ENCODE assay signal across 8 cellular contexts in the genomic region with DNA sequence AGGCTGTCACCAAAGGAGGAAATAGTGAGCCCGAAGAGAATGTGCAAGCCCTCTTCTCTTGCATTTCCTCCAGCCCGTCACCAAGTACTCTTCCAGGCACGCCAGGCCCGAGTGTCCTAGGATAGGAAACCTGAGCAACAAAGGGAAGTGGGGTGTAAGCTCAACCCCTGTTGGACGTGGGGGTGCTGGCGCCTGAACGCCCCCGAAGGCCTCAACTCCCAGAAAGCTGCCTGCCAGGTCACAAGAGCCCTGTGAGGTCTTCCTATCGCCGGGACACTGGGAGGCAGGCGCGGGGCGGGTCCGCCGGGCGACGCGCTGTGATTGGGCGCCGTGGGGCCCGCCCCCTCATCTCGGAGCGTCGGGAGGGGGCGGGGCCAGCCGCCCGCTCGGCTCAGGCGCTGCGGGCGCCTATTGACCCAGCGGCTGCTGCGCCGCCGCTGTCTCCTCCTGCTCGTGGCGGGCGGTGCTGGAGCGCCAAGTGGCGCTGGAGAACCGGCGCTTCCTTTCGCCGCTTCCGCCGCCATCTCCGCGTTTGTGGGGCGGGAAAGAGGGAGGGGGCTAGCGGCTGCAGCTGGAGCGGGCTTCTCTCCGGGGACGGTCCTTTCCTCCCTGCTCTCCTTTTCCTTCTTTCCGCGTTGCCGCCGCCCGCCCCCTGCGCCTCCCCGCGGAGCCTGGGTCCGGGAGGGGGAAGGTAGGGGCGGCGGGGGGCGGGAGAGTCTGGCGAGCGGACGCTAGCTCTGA. TPM values are rescaled to one million over a fixed set of nuclear protein-coding genes. Genes with fewer than 3 reads are reported as not detected.
DNase-seq lines count a peak whose midpoint lies in the region; ATAC-seq and TF ChIP-seq lines count a peak whose summit lies in the region.

No MANE protein-coding gene starts in this region.

- H3K9me2 ChIP-seq in SU-DHL-6 (replicated peaks; ENCODE audit: insufficient read depth, low read length), result no peaks in the 10 kb centered on the region

- H2AFZ ChIP-seq in SU-DHL-6 (ENCODE audit: low read depth, low read length, severe bottlenecking), result peak overlapping the region; percentile 95

- H3K27ac Mint-ChIP-seq in activated naive CD8-positive, alpha-beta T cell treated with anti-CD3 and anti-CD28 coated beads, Interleukin-2, amount 50 U/mL, for 24 hours, result peak overlapping the region; percentile 87

- H3K4me1 ChIP-seq in upper lobe of right lung, result peaks cover 9% of the 10 kb centered on the region

- no peak for TF ChIP-seq CTCF in GM12875 (IDR thresholded peaks at IDR 0.05; ENCODE audit: borderline replicate concordance, insufficient read depth, low read depth, low read length)
- TF ChIP-seq CTCF in SU-DHL-6 (IDR thresholded peaks at IDR 0.05; ENCODE audit: insufficient read depth, low read length, poor library complexity, severe bottlenecking), result no peak
- TF ChIP-seq CTCF in upper lobe of right lung (IDR thresholded peaks at IDR 0.05), result peak; percentile 4

- H3F3A ChIP-seq in SU-DHL-6 (ENCODE audit: insufficient read depth), result no peaks in the 10 kb centered on the region

- no peaks in the 10 kb centered on the region for H3K36me3 ChIP-seq in SU-DHL-6 (ENCODE audit: low read length)
- no peaks in the 10 kb centered on the region for H3K36me3 ChIP-seq in upper lobe of right lung

- no peaks in the 10 kb centered on the region for H3K9me3 Mint-ChIP-seq in activated naive CD8-positive, alpha-beta T cell treated with anti-CD3 and anti-CD28 coated beads, Interleukin-2, amount 50 U/mL, for 24 hours

- H3K27ac ChIP-seq in SU-DHL-6 (ENCODE audit: low read depth, low read length) (peak overlapping the region; percentile 90), upper lobe of right lung (peak overlapping the region; percentile 90)

- intact Hi-C loops in cardiac septum (cut with DNase I) (loop anchor here (2.0 kb wide), 2 partner anchors 278 to 940 kb away; no protein-coding TSS in a partner anchor), posterior cingulate gyrus (cut with DNase I) (loop anchor here (10.0 kb wide), 1 partner anchor 104 kb away; no protein-coding TSS in a partner anchor), upper lobe of right lung (cut with DNase I) (no loop called here)

- peak overlapping the region; percentile 82 for H3K4me2 ChIP-seq in SU-DHL-6 (ENCODE audit: low read depth, low read length, poor library complexity, severe bottlenecking)

- ATAC-seq in HG02642 (IDR thresholded peaks at IDR 0.05; ENCODE audit: poor library complexity, unreplicated experiment) (peak; percentile 83), upper lobe of right lung (peak; percentile 97)
- ATAC-seq in activated naive CD8-positive, alpha-beta T cell treated with anti-CD3 and anti-CD28 coated beads, Interleukin-2, amount 50 U/mL, for 24 hours, result peak; percentile 81

- H3K4me3 ChIP-seq in GM12875 (ENCODE audit: low read depth, low read length), result peak overlapping the region; percentile 90
- H3K4me3 ChIP-seq in SU-DHL-6 (ENCODE audit: insufficient read depth, low read length, poor library complexity, severe bottlenecking), result peak overlapping the region; percentile 84
- peak overlapping the region; percentile 95 for H3K4me3 ChIP-seq in upper lobe of right lung

- DNase-seq in NCI-H1105 (lab: John Stamatoyannopoulos, UW) (peak; percentile 55), cardiac septum (ENCODE audit: low spot score) (peak; percentile 94), posterior cingulate gyrus (peak; percentile 66 to 98 (median 84)), upper lobe of right lung (peak; percentile 95)
- DNase-seq in activated naive CD8-positive, alpha-beta T cell treated with anti-CD3 and anti-CD28 coated beads, Interleukin-2, amount 50 U/mL, for 24 hours, result peak; percentile 79

- H3K9me3 ChIP-seq in SU-DHL-6 (ENCODE audit: insufficient read depth, low read length) (no peaks in the 10 kb centered on the region), upper lobe of right lung (no peaks in the 10 kb centered on the region)

- H3K27me3 Mint-ChIP-seq in activated naive CD8-positive, alpha-beta T cell treated with anti-CD3 and anti-CD28 coated beads, Interleukin-2, amount 50 U/mL, for 24 hours, result no peaks in the 10 kb centered on the region

- peaks cover 29% of the 10 kb centered on the region; the same call in 1 of the 2 replicates for H3K79me2 ChIP-seq in SU-DHL-6 (ENCODE audit: insufficient read depth, low read length)

- H3K4me1 Mint-ChIP-seq in activated naive CD8-positive, alpha-beta T cell treated with anti-CD3 and anti-CD28 coated beads, Interleukin-2, amount 50 U/mL, for 24 hours, result peaks cover 38% of the 10 kb centered on the region

- H3K36me3 Mint-ChIP-seq in activated naive CD8-positive, alpha-beta T cell treated with anti-CD3 and anti-CD28 coated beads, Interleukin-2, amount 50 U/mL, for 24 hours (ENCODE audit: low read depth), result peaks cover 17% of the 10 kb centered on the region

- H3K9ac ChIP-seq in SU-DHL-6 (ENCODE audit: low read length), result peak overlapping the region; percentile 86

- H3K27me3 ChIP-seq in SU-DHL-6 (ENCODE audit: low read length), result no peaks in the 10 kb centered on the region
- no peaks in the 10 kb centered on the region for H3K27me3 ChIP-seq in upper lobe of right lung

- H3K4me3 Mint-ChIP-seq in activated naive CD8-positive, alpha-beta T cell treated with anti-CD3 and anti-CD28 coated beads, Interleukin-2, amount 50 U/mL, for 24 hours, result peak overlapping the region; percentile 93

- H4K20me1 ChIP-seq in SU-DHL-6 (ENCODE audit: low read depth, low read length), result peaks cover 9% of the 10 kb centered on the region; the same call in 1 of the 2 replicates

RNA-seq across cellular contexts. Expression of a gene that starts 0.6 kb away (rescaled TPM):
- total RNA-seq in cardiac septum (9.9 TPM), upper lobe of right lung (43.6 TPM)

Comparison
In these comparisons a context has a peak if more than half of its experiments do, and no peak if none do; other contexts are left out.
1. Peak in every context shown above with its lines: DNase-seq, ATAC-seq, H3K4me3 ChIP-seq and H3K27ac ChIP-seq.